8 cellular contexts compared by ENCODE assay signal in genomic region chr3:131026321-131027151, GRCh38. TPM values are rescaled to one million over a fixed set of nuclear protein-coding genes. Genes with fewer than 3 reads are reported as not detected.
DNase-seq lines count a peak whose midpoint lies in the region; ATAC-seq and TF ChIP-seq lines count a peak whose summit lies in the region.

TSS of gene ASTE1 (minus strand) at chr3:131026825. CDS start at chr3:131025306, 1,519 bp downstream.
TSS of gene NEK11 (plus strand) at chr3:131026877. CDS start at chr3:131029709, 2,832 bp downstream.

- H3K27me3 ChIP-seq in right lobe of liver, result no peaks in the 10 kb centered on the region

- peak within 1 kb of the TSS; percentile 90 for H3K27ac ChIP-seq in C4-2B
- H3K27ac ChIP-seq in right lobe of liver, result peak within 1 kb of the TSS; percentile 61 to 77 (median 63)

- WGBS in right lobe of liver (ENCODE audit: insufficient coverage, low coverage, low lambda C conversion rate, missing lambda C conversion rate), result 0% methylated on average over 9 of the region's 56 CpGs

- no peaks in the 10 kb centered on the region for H3K9me3 ChIP-seq in right lobe of liver

- ATAC-seq in GM19372 (IDR thresholded peaks at IDR 0.05; ENCODE audit: low read depth, unreplicated experiment), result peak; percentile 98
- ATAC-seq in HG03521 (IDR thresholded peaks at IDR 0.05; ENCODE audit: unreplicated experiment), result peak; percentile 99
- ATAC-seq in right lobe of liver, result peak; percentile 99 to 100 (median 99)

- intact Hi-C loops in right lobe of liver (cut with DNase I), result no loop called here

- peaks cover 0 to 6% (median 0%) of the 10 kb centered on the region in 4 donors for H3K36me3 ChIP-seq in right lobe of liver

- TF ChIP-seq POLR2A in right lobe of liver (IDR thresholded peaks at IDR 0.05), result peak; percentile 46

- H3K4me3 ChIP-seq in right lobe of liver, result peak within 1 kb of the TSS; percentile 62 to 81 (median 77)

- H3K4me1 ChIP-seq in right lobe of liver, result peaks cover 0 to 9% (median 0%) of the 10 kb centered on the region in 4 donors

- DNase-seq in NCI-H69 (lab: John Stamatoyannopoulos, UW) (peak; percentile 86), dermis microvascular lymphatic vessel endothelial cell (ENCODE audit: low read depth in 2 of 2) (peak; percentile 62 to 81), right lobe of liver (peak; percentile 91 to 94 (median 93))
- DNase-seq in activated CD4-positive, alpha-beta T cell treated with anti-CD3 and anti-CD28 coated beads, Interleukin-2, amount 50 U/mL, for 24 hours (ENCODE audit: low read depth in 1 of 2, low spot score in 1 of 2), result peak; percentile 76 to 85
- DNase-seq in stimulated activated CD4-positive, alpha-beta T cell treated with anti-CD3 and anti-CD28 coated beads, Interleukin-4, amount 100 ng/mL, for 4 hours, result peak; percentile 84 to 87

- no peak for TF ChIP-seq CTCF in C4-2B (conservative IDR thresholded peaks at IDR 0.05)
- no peak for TF ChIP-seq CTCF in right lobe of liver (IDR thresholded peaks at IDR 0.05)

RNA-seq across cellular contexts. Expression of gene ASTE1, which starts in this region (rescaled TPM):
- total RNA-seq in dermis microvascular lymphatic vessel endothelial cell, result 4.2 and 4.8 TPM in 2 replicates
- total RNA-seq in right lobe of liver, result 1 to 10 TPM; 3.0 to 4.6 (median 3.3) TPM

RNA-seq across cellular contexts. Expression of gene NEK11, which starts in this region (rescaled TPM):
- 1.7 and 2.3 TPM in 2 replicates for total RNA-seq in dermis microvascular lymphatic vessel endothelial cell
- total RNA-seq in right lobe of liver, result 1 to 10 TPM in 1 of 6 experiments, under 1 TPM in 5; 0.25 to 1.1 (median 0.88) TPM

Comparison
In these comparisons a context has a peak if more than half of its experiments do, and no peak if none do; other contexts are left out.
1. Peak in every context shown above with its lines: DNase-seq, ATAC-seq, H3K4me3 ChIP-seq and H3K27ac ChIP-seq.